In the genomic region with DNA sequence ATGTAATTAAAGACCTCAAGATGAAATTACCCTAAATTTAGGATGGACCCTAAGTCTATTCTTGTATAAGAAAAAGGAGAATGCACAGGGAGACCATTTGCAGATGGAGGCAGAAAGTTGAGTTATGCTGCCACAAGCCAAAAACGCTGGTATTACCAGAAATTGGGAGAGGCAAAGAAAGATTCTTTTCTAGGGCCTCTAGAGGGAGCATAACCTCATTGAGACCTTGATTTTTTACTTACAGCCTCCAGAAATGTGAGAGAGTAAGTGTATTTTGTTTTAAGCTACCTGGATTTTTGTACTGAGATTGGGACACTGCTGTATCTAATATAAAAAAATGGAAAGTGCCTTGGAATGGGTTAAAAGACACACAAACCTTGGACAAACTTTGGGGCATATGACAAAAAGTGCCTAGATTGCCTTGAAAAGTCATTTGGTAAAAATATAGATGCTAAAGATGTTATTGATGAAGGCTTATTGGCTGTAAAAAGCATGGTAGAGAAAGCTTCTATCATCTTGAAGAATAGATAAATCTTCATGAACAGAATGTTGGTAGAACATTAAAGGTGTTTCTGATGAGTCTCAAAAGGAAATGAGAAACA, we compare ENCODE assay signal across 10 cellular contexts.
DNase-seq lines count a peak whose midpoint lies in the region; ATAC-seq and TF ChIP-seq lines count a peak whose summit lies in the region.
"Had no signal": no experiment of that assay in that cellular context is flagged by ENCODE, and none has a peak within 500 bp of the region (broad histone marks: within the 10 kb centered on the region; RNA-seq: fewer than 3 reads in every experiment).

No MANE protein-coding gene starts in this region.

- no peaks in the 10 kb centered on the region for H3F3A ChIP-seq in PC-3 (ENCODE audit: low read length, unreplicated experiment)

- DNase-seq in AG08395 (ENCODE audit: low spot score) (peak; percentile 1), HPDE6-E6E7 (ENCODE audit: extremely low spot score) (peak; percentile 11), PC-3 (peak; percentile 72), epithelial cell of esophagus (ENCODE audit: low read depth) (peak; percentile 53)
- DNase-seq in activated effector memory CD4-positive, alpha-beta T cell treated with Interleukin-2 at 50 U/mL for 16 hours = no peak
- DNase-seq: DMS79 treated with DMSO at 0.1 percent for 48 hours, NCI-H187 treated with DMSO at 0.1 percent for 48 hours had no signal

- H4K20me1 ChIP-seq in PC-3 (ENCODE audit: low read length) = no peaks in the 10 kb centered on the region

- no peaks in the 10 kb centered on the region for H3K9me2 ChIP-seq in PC-3 (replicated peaks; ENCODE audit: low read length)

- CTCF ChIA-PET in PC-3 (lab: Charles Lee) = interaction anchor here (0.6 to 1.6 kb wide), 2 partner anchors 35 to 124 kb away, joined by 5 to 7 read pairs; no protein-coding TSS in a partner anchor

- no peaks in the 10 kb centered on the region for H3K36me3 ChIP-seq in PC-3 (ENCODE audit: low read depth, low read length)

- H3K4me1 ChIP-seq in PC-3 (ENCODE audit: insufficient read depth, low read length) = peaks cover 9% of the 10 kb centered on the region

- ATAC-seq in PC-3 = peak; percentile 64
- ATAC-seq in GM19035 (IDR thresholded peaks at IDR 0.05; ENCODE audit: unreplicated experiment) = no peak
- ATAC-seq in HG02759 (IDR thresholded peaks at IDR 0.05; ENCODE audit: unreplicated experiment) = no peak
- no peak for ATAC-seq in GM21529 (IDR thresholded peaks at IDR 0.05; ENCODE audit: unreplicated experiment)

- TF ChIP-seq CTCF in PC-3 (conservative IDR thresholded peaks at IDR 0.05; ENCODE audit: low read depth, low read length) (peak; percentile 83), epithelial cell of esophagus (IDR thresholded peaks at IDR 0.05; ENCODE audit: insufficient read depth, low read depth, low read length, missing control alignments) (peak; percentile 58)

- intact Hi-C loops in PC-3 (cut with micrococcal nuclease) = loop anchor here (1.0 kb wide), 1 partner anchor 73 kb away; no protein-coding TSS in a partner anchor

- POLR2A ChIA-PET in PC-3 (lab: Charles Lee; ENCODE audit: unreplicated experiment) = no interaction called here

- no peaks in the 10 kb centered on the region for H3K79me2 ChIP-seq in PC-3 (ENCODE audit: low read length)

- no peak overlapping the region for H3K27ac ChIP-seq in PC-3 (ENCODE audit: low read length)

- H2AFZ ChIP-seq in PC-3 (ENCODE audit: low read length) = no peak overlapping the region

- no peak overlapping the region for H3K9ac ChIP-seq in PC-3 (ENCODE audit: low read length)

- BruUV-seq in PC-3 (replicated peaks; lab: Mats Ljungman, UMichigan) = no TSS peak

- H3K9me3 ChIP-seq in PC-3 (ENCODE audit: low read length) = no peaks in the 10 kb centered on the region

- H3K27me3 ChIP-seq in PC-3 (ENCODE audit: low read length) = no peaks in the 10 kb centered on the region

- H3K4me3 ChIP-seq in PC-3 (ENCODE audit: low read length) (no peak overlapping the region), epithelial cell of esophagus (ENCODE audit: low read length) (no peak overlapping the region)

- H3K4me2 ChIP-seq in PC-3 (ENCODE audit: low read length) = no peak overlapping the region
